15 cellular contexts compared by ENCODE assay signal in genomic region chr3:36900474-36901443, GRCh38. TPM values are rescaled to one million over a fixed set of nuclear protein-coding genes. Genes with fewer than 3 reads are reported as not detected.
DNase-seq lines count a peak whose midpoint lies in the region; ATAC-seq, FAIRE-seq and TF ChIP-seq lines count a peak whose summit lies in the region.
"Had no signal": no experiment of that assay in that cellular context is flagged by ENCODE, and none has a peak within 500 bp of the region (broad histone marks: within the 10 kb centered on the region; RNA-seq: fewer than 3 reads in every experiment).

No MANE protein-coding gene starts in this region.

- H3K4me1 ChIP-seq in OCI-LY3 (ENCODE audit: low read length) (peaks cover 65% of the 10 kb centered on the region), GM12878 (ENCODE audit: control insufficient read depth, insufficient read depth, low read length) (peaks cover 4% of the 10 kb centered on the region; the same call in 1 of the 2 replicates), breast epithelium (no peaks in the 10 kb centered on the region)
- H3K4me1 ChIP-seq: gastroesophageal sphincter, thyroid gland had no signal

- H3K9ac ChIP-seq in OCI-LY3 (ENCODE audit: low read length): peak overlapping the region; percentile 23; the same call in 1 of the 2 replicates
- H3K9ac ChIP-seq in GM12878 (ENCODE audit: control insufficient read depth, insufficient read depth, low read length): no peak overlapping the region

- POLR2A ChIA-PET in GM12878 (lab: Charles Lee): interaction anchor here (0.6 to 1.8 kb wide), 4 partner anchors 8 to 27 kb away, joined by 3 to 5 read pairs (median 3); no protein-coding TSS in a partner anchor

- peaks cover 57% of the 10 kb centered on the region for H3K4me1 Mint-ChIP-seq in activated naive CD4-positive, alpha-beta T cell treated with anti-CD3 and anti-CD28 coated beads for 36 hours (ENCODE audit: low read depth)
- peaks cover 66% of the 10 kb centered on the region for H3K4me1 Mint-ChIP-seq in stimulated activated naive CD8-positive, alpha-beta T cell treated with anti-CD3 and anti-CD28 coated beads, Interleukin-15, amount 100 ng/mL, for 72 hours
- H3K4me1 Mint-ChIP-seq in glutamatergic neuron (ENCODE audit: low read depth, unreplicated experiment): no peaks in the 10 kb centered on the region
- H3K4me1 Mint-ChIP-seq: neural crest cell had no signal

- peaks cover 11% of the 10 kb centered on the region for H3K79me2 ChIP-seq in OCI-LY3 (ENCODE audit: low read length)
- no peaks in the 10 kb centered on the region; the same call in 1 of the 2 replicates for H3K79me2 ChIP-seq in GM12878 (ENCODE audit: control insufficient read depth, insufficient read depth, low read length)

- in situ Hi-C loops in GM12878 (cut with MboI): no loop called here

- no peak for TF ChIP-seq EP300 in GM12878 (IDR thresholded peaks at IDR 0.05; ENCODE audit: borderline replicate concordance in 1 of 2, control insufficient read depth in 1 of 2, low read depth in 2 of 2, low read length in 2 of 2)

- peak overlapping the region; percentile 12 for H3K27ac Mint-ChIP-seq in activated naive CD4-positive, alpha-beta T cell treated with anti-CD3 and anti-CD28 coated beads for 36 hours
- peak overlapping the region in 1 of 2 donors; percentile 12 for H3K27ac Mint-ChIP-seq in stimulated activated naive CD8-positive, alpha-beta T cell treated with anti-CD3 and anti-CD28 coated beads, Interleukin-15, amount 100 ng/mL, for 72 hours
- no peak overlapping the region for H3K27ac Mint-ChIP-seq in glutamatergic neuron (ENCODE audit: unreplicated experiment)

- no peak for ATAC-seq in GM12878
- no peak for ATAC-seq in stimulated activated naive CD8-positive, alpha-beta T cell treated with anti-CD3 and anti-CD28 coated beads, Interleukin-15, amount 100 ng/mL, for 72 hours
- ATAC-seq: gastroesophageal sphincter had no signal

- H2AFZ ChIP-seq in OCI-LY3 (ENCODE audit: low read depth, low read length): no peak overlapping the region
- no peak overlapping the region for H2AFZ ChIP-seq in GM12878 (ENCODE audit: control insufficient read depth, low read depth, low read length)

- CTCF ChIA-PET in activated naive CD4-positive, alpha-beta T cell treated with anti-CD3 and anti-CD28 coated beads for 36 hours (lab: Charles Lee): interaction anchor here (0.6 to 9.3 kb wide), 4 partner anchors 9 to 57 kb away, joined by 3 to 74 read pairs (median 6); partner anchors contain the start of gene TRANK1
- CTCF ChIA-PET in GM12878 (lab: Yijun Ruan, JAX): interaction anchor here (0.7 to 2.5 kb wide), 5 partner anchors 9 to 341 kb away, joined by 3 to 17 read pairs (median 3); no protein-coding TSS in a partner anchor

- TF ChIP-seq RAD21 in GM12878 (IDR thresholded peaks at IDR 0.05; ENCODE audit: insufficient read depth, low read depth, low read length): no peak

- TF ChIP-seq POLR2A in GM12878 (IDR thresholded peaks at IDR 0.05; ENCODE audit: low read depth, low read length): no peak
- no peak for TF ChIP-seq POLR2A in breast epithelium (IDR thresholded peaks at IDR 0.05)

- FAIRE-seq in GM12878 (lab: Jason Lieb, UNC): no peak
- FAIRE-seq: TTC549 had no signal

- BruUV-seq in GM12878 (replicated peaks; lab: Mats Ljungman, UMichigan): no TSS peak

- no peak for TF ChIP-seq CTCF in OCI-LY3 (IDR thresholded peaks at IDR 0.05; ENCODE audit: low read depth, low read length)
- no peak for TF ChIP-seq CTCF in GM12878 (IDR thresholded peaks at IDR 0.05 in 2 of 3, conservative IDR thresholded peaks at IDR 0.05 in 1 of 3; ENCODE audit: control insufficient read depth in 2 of 3, extremely low read depth in 1 of 3, insufficient read depth in 1 of 3, low read depth in 3 of 3, low read length in 3 of 3)
- no peak for TF ChIP-seq CTCF in glutamatergic neuron (IDR thresholded peaks at IDR 0.05; ENCODE audit: partially characterized antibody, unreplicated experiment)
- no peak for TF ChIP-seq CTCF in breast epithelium (IDR thresholded peaks at IDR 0.05)

- H3K4me2 ChIP-seq in OCI-LY3 (ENCODE audit: low read length): peak overlapping the region; percentile 57
- H3K4me2 ChIP-seq in GM12878 (ENCODE audit: control insufficient read depth, insufficient read depth): no peak overlapping the region

- no peaks in the 10 kb centered on the region for H3K9me3 ChIP-seq in OCI-LY3 (ENCODE audit: insufficient read depth, low read length)
- H3K9me3 ChIP-seq in GM12878 (replicated peaks; ENCODE audit: control insufficient read depth, insufficient read depth, low read length): no peaks in the 10 kb centered on the region; the same call in 2 of the 3 replicates
- H3K9me3 ChIP-seq in breast epithelium: no peaks in the 10 kb centered on the region
- H3K9me3 ChIP-seq: gastroesophageal sphincter, thyroid gland had no signal

- SMC1A ChIA-PET in GM12878 (lab: Charles Lee; ENCODE audit: uncharacterized antibody, unreplicated experiment): interaction anchor here (0.6 to 2.5 kb wide), 6 partner anchors 8 to 208 kb away, joined by 4 to 19 read pairs (median 8); no protein-coding TSS in a partner anchor

- H3K27me3 Mint-ChIP-seq in activated naive CD4-positive, alpha-beta T cell treated with anti-CD3 and anti-CD28 coated beads for 36 hours (ENCODE audit: low read depth): no peaks in the 10 kb centered on the region
- H3K27me3 Mint-ChIP-seq in stimulated activated naive CD8-positive, alpha-beta T cell treated with anti-CD3 and anti-CD28 coated beads, Interleukin-15, amount 100 ng/mL, for 72 hours: no peaks in the 10 kb centered on the region
- no peaks in the 10 kb centered on the region for H3K27me3 Mint-ChIP-seq in glutamatergic neuron (ENCODE audit: unreplicated experiment)

- H3K36me3 Mint-ChIP-seq in activated naive CD4-positive, alpha-beta T cell treated with anti-CD3 and anti-CD28 coated beads for 36 hours (ENCODE audit: low read depth): peaks cover 9% of the 10 kb centered on the region
- H3K36me3 Mint-ChIP-seq in glutamatergic neuron (ENCODE audit: unreplicated experiment): no peaks in the 10 kb centered on the region

- intact Hi-C loops in activated naive CD4-positive, alpha-beta T cell treated with anti-CD3 and anti-CD28 coated beads for 36 hours (cut with micrococcal nuclease): no loop called here
- intact Hi-C loops in GM12878 (cut with micrococcal nuclease; ENCODE audit: unreplicated experiment): no loop called here
- intact Hi-C loops in breast epithelium (cut with DNase I; ENCODE audit: low total_unique reads): no loop called here

- WGBS in GM12878 (ENCODE audit: insufficient coverage, insufficient replicate concordance, low lambda C conversion rate, missing lambda C conversion rate): 74% methylated on average over 8 of the region's 8 CpGs

- H3K4me3 ChIP-seq in OCI-LY3 (ENCODE audit: low read length) (peak overlapping the region; percentile 26), GM12878 (no peak overlapping the region), breast epithelium (no peak overlapping the region)
- H3K4me3 ChIP-seq: gastroesophageal sphincter, thyroid gland had no signal

- peak overlapping the region; percentile 17 for H3K4me3 Mint-ChIP-seq in activated naive CD4-positive, alpha-beta T cell treated with anti-CD3 and anti-CD28 coated beads for 36 hours
- H3K4me3 Mint-ChIP-seq in stimulated activated naive CD8-positive, alpha-beta T cell treated with anti-CD3 and anti-CD28 coated beads, Interleukin-15, amount 100 ng/mL, for 72 hours: peak overlapping the region; percentile 5 to 26
- no peak overlapping the region for H3K4me3 Mint-ChIP-seq in glutamatergic neuron (ENCODE audit: unreplicated experiment)
- H3K4me3 Mint-ChIP-seq: neural crest cell had no signal

- H3K27ac ChIP-seq in OCI-LY3 (ENCODE audit: low read length): peak overlapping the region; percentile 65
- H3K27ac ChIP-seq in GM12878 (ENCODE audit: control insufficient read depth, insufficient read depth): no peak overlapping the region
- H3K27ac ChIP-seq in breast epithelium: no peak overlapping the region
- H3K27ac ChIP-seq: gastroesophageal sphincter, thyroid gland had no signal

- no peak for DNase-seq in activated naive CD4-positive, alpha-beta T cell treated with anti-CD3 and anti-CD28 coated beads for 36 hours
- no peak for DNase-seq in activated naive CD4-positive, alpha-beta T cell treated with Interleukin-2 at 50 U/mL for 16 hours
- DNase-seq in GM12878 (ENCODE audit: low read depth, low spot score) (no peak), glutamatergic neuron (no peak), breast epithelium (ENCODE audit: low spot score in 2 of 2) (no peak), NCI-H510A treated with DMSO at 0.1 percent for 48 hours (lab: John Stamatoyannopoulos, UW) (no peak)
- DNase-seq in stimulated activated naive CD8-positive, alpha-beta T cell treated with anti-CD3 and anti-CD28 coated beads, Interleukin-15, amount 100 ng/mL, for 72 hours: no peak
- DNase-seq: activated CD8-positive, alpha-beta memory T cell treated with anti-CD3 and anti-CD28 coated beads, Interleukin-2, amount 50 U/mL, for 4 hours; NCI-H1048; Right ventricle myocardium superior; thyroid gland had no signal

- H3K27me3 ChIP-seq in OCI-LY3 (ENCODE audit: low read depth, low read length) (no peaks in the 10 kb centered on the region), GM12878 (replicated peaks in 1 of 2; ENCODE audit: control insufficient read depth in 2 of 2, insufficient read depth in 2 of 2, low read length in 1 of 2) (peaks cover 0 to 1% of the 10 kb centered on the region in 2 experiments; a peak in 1 of 4 replicates), breast epithelium (no peaks in the 10 kb centered on the region)
- H3K27me3 ChIP-seq: gastroesophageal sphincter, thyroid gland had no signal

- RAD21 ChIA-PET in GM12878 (lab: Charles Lee; ENCODE audit: unreplicated experiment): interaction anchor here (0.7 to 1.4 kb wide), 2 partner anchors 9 to 88 kb away, joined by 4 read pairs; no protein-coding TSS in a partner anchor

- no peaks in the 10 kb centered on the region for H4K20me1 ChIP-seq in OCI-LY3 (ENCODE audit: insufficient read depth, low read length)
- H4K20me1 ChIP-seq in GM12878 (ENCODE audit: control insufficient read depth, insufficient read depth): no peaks in the 10 kb centered on the region

- no peaks in the 10 kb centered on the region for H3K9me3 Mint-ChIP-seq in activated naive CD4-positive, alpha-beta T cell treated with anti-CD3 and anti-CD28 coated beads for 36 hours
- no peaks in the 10 kb centered on the region for H3K9me3 Mint-ChIP-seq in stimulated activated naive CD8-positive, alpha-beta T cell treated with anti-CD3 and anti-CD28 coated beads, Interleukin-15, amount 100 ng/mL, for 72 hours
- peaks cover 2% of the 10 kb centered on the region for H3K9me3 Mint-ChIP-seq in glutamatergic neuron (ENCODE audit: unreplicated experiment)
- H3K9me3 Mint-ChIP-seq: neural crest cell had no signal

- H3K36me3 ChIP-seq in OCI-LY3 (replicated peaks; ENCODE audit: low read depth, low read length): peaks cover 62% of the 10 kb centered on the region
- H3K36me3 ChIP-seq in GM12878 (ENCODE audit: control insufficient read depth in 2 of 2, insufficient read depth in 2 of 2, low read length in 1 of 2): no peaks in the 10 kb centered on the region
- no peaks in the 10 kb centered on the region for H3K36me3 ChIP-seq in breast epithelium

RNA-seq across cellular contexts. Expression of gene TRANK1, which starts 44.1 kb away (rescaled TPM):
- 10 to 100 TPM; 10.9 to 11.0 TPM for total RNA-seq in activated naive CD4-positive, alpha-beta T cell treated with anti-CD3 and anti-CD28 coated beads for 36 hours
- 18.5 and 20.6 TPM in 2 replicates for total RNA-seq in GM12878 (2013; cell fraction: nucleolus; rRNA removed)
- 1.7 and 2.6 TPM in 2 replicates for total RNA-seq in GM12878 (2014; rRNA removed)
- total RNA-seq in GM12878 (2014; rRNA removed; fragmentation: Illumina TruSeq; extraction: Trizol): 1.3 and 2.0 TPM in 2 replicates
- total RNA-seq in GM12878 (2021): 3.7 and 4.4 TPM in 2 replicates
- 7.5 TPM for polyA plus RNA-seq in GM12878 (2011; ENCODE audit: low read depth)
- polyA plus RNA-seq in GM12878 (2011; rRNA removed): 6.2 and 8.8 TPM in 2 replicates
- 6.0 and 8.8 TPM in 2 replicates for polyA plus RNA-seq in GM12878 (2011; cell fraction: cytosol; rRNA removed)
- polyA plus RNA-seq in GM12878 (2011; cell fraction: nucleus; rRNA removed): 8.4 and 10.5 TPM in 2 replicates
- 4.4 and 4.6 TPM in 2 replicates for polyA plus RNA-seq in GM12878 (2012)
- 2.4 and 3.2 TPM in 2 replicates for polyA plus RNA-seq in GM12878 (2014; fragmentation: Illumina TruSeq; extraction: Trizol)
- polyA plus RNA-seq in GM12878 (2014; fragmentation: Nextera tagmentation; extraction: Ambion mirVana): under 1 TPM; 0.46 to 0.63 TPM
- polyA plus RNA-seq in GM12878 (2014; rRNA removed): 1.0 and 1.1 TPM in 2 replicates
- polyA plus RNA-seq in GM12878 (2016; fragmentation: Nextera tagmentation; extraction: Ambion mirVana): under 1 TPM; 0.60 to 0.75 TPM
- 14.5 and 14.8 TPM in 2 replicates for polyA minus RNA-seq in GM12878 (2011; rRNA and poly(A)+ RNA removed)
- 4.7 and 5.3 TPM in 2 replicates for polyA minus RNA-seq in GM12878 (2011; cell fraction: cytosol; rRNA and poly(A)+ RNA removed)
- 12.2 and 23.5 TPM in 2 replicates for polyA minus RNA-seq in GM12878 (2011; cell fraction: nucleus; rRNA and poly(A)+ RNA removed)
- 0.51 TPM for total RNA-seq in glutamatergic neuron (ENCODE audit: unreplicated experiment)
- total RNA-seq in breast epithelium: 10 to 100 TPM; 13.6 to 16.6 (median 13.8) TPM
